ENCODE assay signal across 8 cellular contexts in genomic region chr2:96115631-96116423, GRCh38. TPM values are rescaled to one million over a fixed set of nuclear protein-coding genes. Genes with fewer than 3 reads are reported as not detected.
A peak's percentile ranks its signal among the peaks of the same experiment; 100 is the strongest.
DNase-seq lines count a peak whose midpoint lies in the region; ATAC-seq and TF ChIP-seq lines count a peak whose summit lies in the region.

No MANE protein-coding gene starts in this region.

- BruUV-seq in OCI-LY7 (replicated peaks; lab: Mats Ljungman, UMichigan) = no TSS peak

- no peaks in the 10 kb centered on the region for H3K9me3 ChIP-seq in CD4-positive, alpha-beta T cell (ENCODE audit: control insufficient read depth, low read length)
- H3K9me3 ChIP-seq in OCI-LY7 (ENCODE audit: low read length) = no peaks in the 10 kb centered on the region
- H3K9me3 ChIP-seq in osteoblast (ENCODE audit: low read depth, low read length) = no peaks in the 10 kb centered on the region
- no peaks in the 10 kb centered on the region for H3K9me3 ChIP-seq in SJCRH30 (replicated peaks)

- POLR2A ChIA-PET in CD4-positive, alpha-beta T cell (lab: Charles Lee) = interaction anchor here (1.3 to 1.7 kb wide), 3 partner anchors 93 to 124 kb away, joined by 3 to 8 read pairs (median 5); partner anchors contain the start of gene ANKRD36C
- POLR2A ChIA-PET in OCI-LY7 (lab: Charles Lee) = no interaction called here

- H3K9me3 Mint-ChIP-seq in CD4-positive, alpha-beta T cell = no peaks in the 10 kb centered on the region

- peaks cover 10% of the 10 kb centered on the region for H3K27me3 ChIP-seq in CD4-positive, alpha-beta T cell (ENCODE audit: control insufficient read depth, insufficient read depth, low read length)
- H3K27me3 ChIP-seq in osteoblast (ENCODE audit: insufficient read depth, low read length) (peaks cover 56% of the 10 kb centered on the region), SJCRH30 (0 out of 2 replicates have a peak, but pooled peaks cover 3% of the 10 kb centered on the region)

- peaks cover 18% of the 10 kb centered on the region for H3K4me1 ChIP-seq in OCI-LY7 (ENCODE audit: insufficient read depth, low read length, poor library complexity, severe bottlenecking)
- no peaks in the 10 kb centered on the region for H3K4me1 ChIP-seq in osteoblast (ENCODE audit: insufficient read depth, low read length)
- H3K4me1 ChIP-seq in SJCRH30 = peaks cover 8% of the 10 kb centered on the region; the same call in 1 of the 2 replicates

- peaks cover 10% of the 10 kb centered on the region for H3K4me1 Mint-ChIP-seq in CD4-positive, alpha-beta T cell (ENCODE audit: low read depth)

- H3K79me2 ChIP-seq in OCI-LY7 (ENCODE audit: insufficient read depth, low read depth, low read length) = no peaks in the 10 kb centered on the region
- no peaks in the 10 kb centered on the region for H3K79me2 ChIP-seq in osteoblast (ENCODE audit: insufficient read depth, low read length)

- no peak overlapping the region for H2AFZ ChIP-seq in OCI-LY7 (ENCODE audit: low read length)
- H2AFZ ChIP-seq in osteoblast (ENCODE audit: low read length) = no peak overlapping the region

- H3K4me3 ChIP-seq in OCI-LY7 (ENCODE audit: low read depth, low read length, poor library complexity, severe bottlenecking) (no peak overlapping the region), epithelial cell of proximal tubule (ENCODE audit: low read depth, low read length) (peak overlapping the region; percentile 36), osteoblast (ENCODE audit: insufficient read depth, low read length) (no peak overlapping the region), SJCRH30 (no peak overlapping the region)

- H3K4me3 Mint-ChIP-seq in CD4-positive, alpha-beta T cell = peak overlapping the region; percentile 83

- no peaks in the 10 kb centered on the region for H3K36me3 ChIP-seq in OCI-LY7 (ENCODE audit: insufficient read depth, low read length)
- no peaks in the 10 kb centered on the region for H3K36me3 ChIP-seq in osteoblast (ENCODE audit: insufficient read depth, low read length)
- H3K36me3 ChIP-seq in SJCRH30 = no peaks in the 10 kb centered on the region

- intact Hi-C loops in CD4-positive, alpha-beta T cell (cut with DNase I, micrococcal nuclease) = loop anchor here (2.0 to 10.0 kb wide), 3 partner anchors 91 to 123 kb away; no protein-coding TSS in a partner anchor
- intact Hi-C loops in OCI-LY7 (cut with micrococcal nuclease; ENCODE audit: unreplicated experiment) = loop anchor here (2.0 kb wide), 1 partner anchor 123 kb away; no protein-coding TSS in a partner anchor

- CTCF ChIA-PET in CD4-positive, alpha-beta T cell (lab: Charles Lee) = interaction anchor here (0.8 to 3.5 kb wide), 6 partner anchors 23 to 124 kb away, joined by 3 to 35 read pairs (median 12); partner anchors contain the start of genes ANKRD36C and ASTL
- CTCF ChIA-PET in OCI-LY7 (lab: Charles Lee; ENCODE audit: unreplicated experiment) = no interaction called here

- H3K27me3 Mint-ChIP-seq in CD4-positive, alpha-beta T cell = peaks cover 22% of the 10 kb centered on the region

- peak overlapping the region; percentile 79 for H3K4me2 ChIP-seq in OCI-LY7 (ENCODE audit: low read length)
- no peak overlapping the region for H3K4me2 ChIP-seq in osteoblast (ENCODE audit: insufficient read depth, low read length)

- no peaks in the 10 kb centered on the region for H3K9me2 ChIP-seq in OCI-LY7 (ENCODE audit: insufficient read depth, low read length)

- no peak overlapping the region for H3K27ac ChIP-seq in CD4-positive, alpha-beta T cell (ENCODE audit: low read depth, low read length)
- no peak overlapping the region for H3K27ac ChIP-seq in OCI-LY7 (ENCODE audit: low read depth, low read length, poor library complexity, severe bottlenecking)
- no peak overlapping the region for H3K27ac ChIP-seq in osteoblast (ENCODE audit: low read depth, low read length)
- H3K27ac ChIP-seq in SJCRH30 = no peak overlapping the region

- peak; percentile 1 for ATAC-seq in CD4-positive, alpha-beta T cell (ENCODE audit: poor library complexity)

- no peak for DNase-seq in CD4-positive, alpha-beta T cell
- DNase-seq in OCI-LY7 (ENCODE audit: low spot score) = no peak
- no peak for DNase-seq in epithelial cell of proximal tubule (ENCODE audit: low read depth)
- DNase-seq in osteoblast (ENCODE audit: insufficient read length, low spot score, missing footprints) = peak; percentile 77
- DNase-seq in SJCRH30 = no peak
- no peak for DNase-seq in LoVo (ENCODE audit: low spot score)
- no peak for DNase-seq in SHP77 (lab: John Stamatoyannopoulos, UW)
- DNase-seq in RKO (ENCODE audit: low spot score) = no peak

- H3K36me3 Mint-ChIP-seq in CD4-positive, alpha-beta T cell (ENCODE audit: low read depth) = peaks cover 4% of the 10 kb centered on the region

- no peak for TF ChIP-seq CTCF in CD4-positive, alpha-beta T cell (IDR thresholded peaks at IDR 0.05)
- no peak for TF ChIP-seq CTCF in OCI-LY7 (conservative IDR thresholded peaks at IDR 0.05; ENCODE audit: low read length)
- TF ChIP-seq CTCF in epithelial cell of proximal tubule (conservative IDR thresholded peaks at IDR 0.05; ENCODE audit: low read depth, low read length) = no peak
- TF ChIP-seq CTCF in osteoblast (IDR thresholded peaks at IDR 0.05; ENCODE audit: extremely low read depth, low read depth, low read length) = no peak

- no peak overlapping the region for H3K27ac Mint-ChIP-seq in CD4-positive, alpha-beta T cell

- H4K20me1 ChIP-seq in OCI-LY7 (ENCODE audit: insufficient read depth, low read length) = no peaks in the 10 kb centered on the region
- H4K20me1 ChIP-seq in osteoblast (ENCODE audit: insufficient read depth, low read length) = no peaks in the 10 kb centered on the region

RNA-seq across cellular contexts. Expression of gene ADRA2B, which starts 0.5 kb away (rescaled TPM):
- total RNA-seq in CD4-positive, alpha-beta T cell = under 1 TPM; 0.52 to 0.84 TPM
- total RNA-seq in OCI-LY7 (2014; rRNA removed; shearing (Covaris generic)) = 0.06 TPM in 1 of 2 replicates, not detected in the other
- total RNA-seq in OCI-LY7 (2022) (0.11 TPM in 1 of 2 replicates, not detected in the other), epithelial cell of proximal tubule (0.23 and 0.29 TPM in 2 replicates), osteoblast (under 0.01 TPM in 1 of 2 replicates, not detected in the other)
- not detected in 2 replicates for total RNA-seq in SJCRH30 (2014; rRNA removed; shearing (Covaris generic))

RNA-seq across cellular contexts. Expression of gene ASTL, which starts 22.5 kb away (rescaled TPM):
- 1 to 10 TPM; 5.0 to 6.5 TPM for total RNA-seq in CD4-positive, alpha-beta T cell
- total RNA-seq in OCI-LY7 (2014; rRNA removed; shearing (Covaris generic)) = 0.46 TPM in 1 of 2 replicates, not detected in the other
- total RNA-seq in OCI-LY7 (2022) (0.49 TPM in 1 of 2 replicates, not detected in the other), epithelial cell of proximal tubule (not detected in 2 replicates), osteoblast (not detected in 2 replicates)
- total RNA-seq in SJCRH30 (2014; rRNA removed; shearing (Covaris generic)) = not detected in 2 replicates

RNA-seq across cellular contexts. Expression of gene DUSP2, which starts 29.4 kb away (rescaled TPM):
- total RNA-seq in CD4-positive, alpha-beta T cell = 100 to 1,000 TPM; 728 to 730 TPM
- 94.7 and 110 TPM in 2 replicates for total RNA-seq in OCI-LY7 (2014; rRNA removed; shearing (Covaris generic))
- total RNA-seq in OCI-LY7 (2022) (31.2 and 37.3 TPM in 2 replicates), epithelial cell of proximal tubule (4.4 and 5.4 TPM in 2 replicates), osteoblast (2.7 and 3.3 TPM in 2 replicates)
- 0.67 and 1.0 TPM in 2 replicates for total RNA-seq in SJCRH30 (2014; rRNA removed; shearing (Covaris generic))

Comparison
In these comparisons a context has a peak if more than half of its experiments do, and no peak if none do; other contexts are left out.
1. RNA of gene DUSP2, which starts 29.4 kb away (total RNA-seq): 728 to 730 TPM in CD4-positive, alpha-beta T cell; 31.2 to 110 TPM in OCI-LY7, 4.4 to 5.4 TPM in epithelial cell of proximal tubule, 2.7 to 3.3 TPM in osteoblast and 0.67 to 1.0 TPM in SJCRH30; every median in the first group is over 4 times any median in the second.